Comparison of ENCODE assay signal across 2 cellular contexts in genomic region chr2:190829642-190830041, GRCh38.
TF ChIP-seq lines count a peak whose summit lies in the region.

No MANE protein-coding gene starts in this region.

TF ChIP-seq in GM23338, 12 proteins besides CTCF, POLR2A, EP300 and RAD21:
- no peak for TF ChIP-seq NANOG (IDR thresholded peaks at IDR 0.05; ENCODE audit: borderline replicate concordance)
- no peak for TF ChIP-seq JUNB (IDR thresholded peaks at IDR 0.05; ENCODE audit: unreplicated experiment)
- TF ChIP-seq ZNF114 (CRISPR knock-in tag; IDR thresholded peaks at IDR 0.05) = no peak
- TF ChIP-seq ETS1 (IDR thresholded peaks at IDR 0.05) = no peak
- no peak for TF ChIP-seq ZNF462 (CRISPR knock-in tag; IDR thresholded peaks at IDR 0.05)
- no peak for TF ChIP-seq EZH2 (IDR thresholded peaks at IDR 0.05; ENCODE audit: low read depth, unreplicated experiment)
- no peak for TF ChIP-seq STAT1 (IDR thresholded peaks at IDR 0.05; ENCODE audit: unreplicated experiment)
- TF ChIP-seq EZH2phosphoT487 (IDR thresholded peaks at IDR 0.05; ENCODE audit: unreplicated experiment) = no peak
- TF ChIP-seq CREB1 (CRISPR knock-in tag; IDR thresholded peaks at IDR 0.05; ENCODE audit: low read depth) = no peak
- TF ChIP-seq POLR2AphosphoS5 (IDR thresholded peaks at IDR 0.05; ENCODE audit: low read depth) = no peak
- TF ChIP-seq ZNF331 (CRISPR knock-in tag; IDR thresholded peaks at IDR 0.05; ENCODE audit: low read depth) = no peak

TF ChIP-seq in K562, 482 proteins besides CTCF, POLR2A, EP300 and RAD21:
- TF ChIP-seq SNRNP70 (optimal IDR thresholded peaks at IDR 0.05; ENCODE audit: low read depth, low read length) (no peak), ZNF316 (IDR thresholded peaks at IDR 0.05) (peak; percentile 11; the same call in 1 of the 2 replicates), PRDM10 (IDR thresholded peaks at IDR 0.05; ENCODE audit: partially characterized antibody) (peak; percentile 18)
